Comparison of ENCODE assay signal across 23 cellular contexts in the genomic region with DNA sequence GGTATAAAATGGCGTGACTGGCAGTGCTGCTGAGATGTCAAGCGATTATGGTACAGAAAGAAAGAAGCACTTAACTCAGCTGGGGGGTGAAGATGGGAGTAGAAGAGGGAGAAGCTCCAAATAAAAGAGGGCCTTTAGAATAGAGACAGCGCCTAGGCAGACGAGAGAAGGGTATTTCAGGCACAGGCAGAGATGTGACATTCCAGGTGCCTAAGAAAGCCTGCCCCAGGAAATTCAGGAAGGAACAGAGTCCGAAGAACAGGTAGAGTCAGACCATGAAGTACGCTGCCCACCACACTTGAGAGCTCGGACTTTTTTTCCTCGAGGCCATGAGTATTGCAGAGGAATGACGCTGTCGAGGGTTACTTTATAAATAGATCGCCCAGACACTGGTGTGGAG.
DNase-seq lines count a peak whose midpoint lies in the region; ATAC-seq, FAIRE-seq and TF ChIP-seq lines count a peak whose summit lies in the region.
"Had no signal": no experiment of that assay in that cellular context is flagged by ENCODE, and none has a peak within 500 bp of the region (broad histone marks: within the 10 kb centered on the region; RNA-seq: fewer than 3 reads in every experiment).

No MANE protein-coding gene starts in this region.

- no peaks in the 10 kb centered on the region for H3K79me2 ChIP-seq in OCI-LY7 (ENCODE audit: insufficient read depth, low read depth, low read length)
- no peaks in the 10 kb centered on the region for H3K79me2 ChIP-seq in K562 (ENCODE audit: control insufficient read depth, insufficient read depth, low read length)

- TF ChIP-seq RAD21 in K562 (CRISPR knock-in tag; conservative IDR thresholded peaks at IDR 0.05 in 1 of 2, IDR thresholded peaks at IDR 0.05 in 1 of 2) = no peak

- no peak overlapping the region for H4K91ac ChIP-seq in neuronal stem cell (ENCODE audit: low read depth, low read length, poor library complexity)

- H3K36me3 ChIP-seq in OCI-LY7 (ENCODE audit: insufficient read depth, low read length) (no peaks in the 10 kb centered on the region), K562 (ENCODE audit: control insufficient read depth, insufficient read depth, low read length) (no peaks in the 10 kb centered on the region), neuronal stem cell (replicated peaks in 1 of 2; ENCODE audit: control insufficient read depth in 2 of 2, insufficient read depth in 2 of 2, low read length in 2 of 2) (no peaks in the 10 kb centered on the region), right atrium auricular region (no peaks in the 10 kb centered on the region)
- H3K36me3 ChIP-seq: BE2C; BLaER1 treated with 17β-estradiol and CSF1 and Interleukin-3, amounts not matched to agents 10 nM and 100 nM had no signal

- CTCF ChIA-PET in OCI-LY7 (lab: Charles Lee; ENCODE audit: unreplicated experiment) = no interaction called here
- CTCF ChIA-PET in K562 (lab: Yijun Ruan, JAX; ENCODE audit: low intra/inter-chr PET ratio) = interaction anchor here (0.7 kb wide), 1 partner anchor 749 kb away, joined by 3 read pairs; no protein-coding TSS in a partner anchor

- no peak overlapping the region for H3K14ac ChIP-seq in neuronal stem cell (ENCODE audit: low read length)

- H3K9me2 ChIP-seq in OCI-LY7 (ENCODE audit: insufficient read depth, low read length) = no peaks in the 10 kb centered on the region

- H3K27me3 ChIP-seq in K562 (ENCODE audit: control insufficient read depth in 2 of 2, insufficient read depth in 2 of 2, low read length in 2 of 2) (no peaks in the 10 kb centered on the region), neuronal stem cell (ENCODE audit: control insufficient read depth in 3 of 3, insufficient read depth in 3 of 3, low read depth in 1 of 3, low read length in 3 of 3) (peaks cover 0 to 5% (median 0%) of the 10 kb centered on the region in 3 experiments), right atrium auricular region (no peaks in the 10 kb centered on the region)
- H3K27me3 ChIP-seq: BE2C; BLaER1 treated with 17β-estradiol and CSF1 and Interleukin-3, amounts not matched to agents 10 nM and 100 nM had no signal

- H3K9ac ChIP-seq in K562 (ENCODE audit: insufficient read depth in 1 of 2, low read depth in 2 of 2, low read length in 2 of 2) (no peak overlapping the region), neuronal stem cell (ENCODE audit: low read depth, low read length, poor library complexity) (no peak overlapping the region)
- H3K9ac ChIP-seq: BLaER1 treated with 17β-estradiol and CSF1 and Interleukin-3, amounts not matched to agents 10 nM and 100 nM; GM23248 had no signal

- H2BK15ac ChIP-seq in neuronal stem cell (ENCODE audit: low read length) = no peak overlapping the region

- in situ Hi-C loops in K562 (cut with MboI) = no loop called here

- no peak for TF ChIP-seq EP300 in K562 (IDR thresholded peaks at IDR 0.05; ENCODE audit: low read length)

- no TSS peak for BruUV-seq in OCI-LY7 (replicated peaks; lab: Mats Ljungman, UMichigan)
- no TSS peak for BruUV-seq in K562 (replicated peaks; lab: Mats Ljungman, UMichigan)

- DNase-seq in ELF-1 (ENCODE audit: low read depth, low spot score) = peak; percentile 40
- no peak for DNase-seq in OCI-LY7 (ENCODE audit: low spot score)
- no peak for DNase-seq in K562 (ENCODE audit: extremely low read depth in 1 of 4, low spot score in 3 of 4)
- DNase-seq in neuronal stem cell (ENCODE audit: low spot score) = no peak
- no peak for DNase-seq in right atrium auricular region (ENCODE audit: low spot score)
- DNase-seq: AML-193; BE2C; CD4-positive, alpha-beta T cell; CD8-positive, alpha-beta memory T cell; DMS 273 treated with DMSO at 0.1 percent for 48 hours; DMS79; EL; GF-D8; GM23248; HCEC 1CT had no signal

- 39% methylated on average over 11 of the region's 11 CpGs for WGBS in K562 (ENCODE audit: insufficient coverage, low coverage, missing lambda C conversion rate)
- no CpG with 5 or more reads among the region's 11 CpGs for WGBS in neuronal stem cell (ENCODE audit: extremely low coverage in 2 of 2, insufficient read length in 2 of 2, insufficient replicate concordance in 1 of 2), 2 donors

- H2BK12ac ChIP-seq in neuronal stem cell (ENCODE audit: low read length) = no peak overlapping the region

- H3K4me3 ChIP-seq in OCI-LY7 (ENCODE audit: low read depth, low read length, poor library complexity, severe bottlenecking) = no peak overlapping the region
- H3K4me3 ChIP-seq in K562 = no peak overlapping the region
- H3K4me3 ChIP-seq in neuronal stem cell (ENCODE audit: low read length in 2 of 2) = no peak overlapping the region
- no peak overlapping the region for H3K4me3 ChIP-seq in right atrium auricular region
- H3K4me3 ChIP-seq: BLaER1 treated with 17β-estradiol and CSF1 and Interleukin-3, amounts not matched to agents 10 nM and 100 nM; GM23248 had no signal

- no peak overlapping the region for H3K23ac ChIP-seq in neuronal stem cell (ENCODE audit: low read depth, low read length, poor library complexity)

- no peak overlapping the region for H4K8ac ChIP-seq in neuronal stem cell (ENCODE audit: low read depth, low read length)

- H3K79me1 ChIP-seq in neuronal stem cell (ENCODE audit: low read depth, low read length) = no peaks in the 10 kb centered on the region

- H3K4me1 ChIP-seq in OCI-LY7 (ENCODE audit: insufficient read depth, low read length, poor library complexity, severe bottlenecking) = peaks cover 45% of the 10 kb centered on the region
- peaks cover 0 to 2% of the 10 kb centered on the region in 2 experiments; a peak in 3 of 5 replicates for H3K4me1 ChIP-seq in K562 (replicated peaks in 1 of 2; ENCODE audit: control insufficient read depth in 2 of 2, insufficient read depth in 2 of 2, low read length in 2 of 2)
- H3K4me1 ChIP-seq in neuronal stem cell (ENCODE audit: control insufficient read depth in 2 of 2, insufficient read depth in 1 of 2, low read depth in 1 of 2, low read length in 2 of 2) = peaks cover 0 to 4% of the 10 kb centered on the region in 2 donors
- H3K4me1 ChIP-seq in right atrium auricular region = no peaks in the 10 kb centered on the region
- H3K4me1 ChIP-seq: BE2C had no signal

- POLR2A ChIA-PET in OCI-LY7 (lab: Charles Lee) (no interaction called here), K562 (lab: Yijun Ruan, JAX) (no interaction called here)

- H3K27ac ChIP-seq in OCI-LY7 (ENCODE audit: low read depth, low read length, poor library complexity, severe bottlenecking) = no peak overlapping the region
- H3K27ac ChIP-seq in K562 (ENCODE audit: extremely low read depth, low read depth, low read length) = no peak overlapping the region
- H3K27ac ChIP-seq in neuronal stem cell (replicated peaks; ENCODE audit: low read length) = no peak overlapping the region
- H3K27ac ChIP-seq in right atrium auricular region = no peak overlapping the region
- H3K27ac ChIP-seq: 22Rv1; BLaER1 treated with 17β-estradiol and CSF1 and Interleukin-3, amounts not matched to agents 10 nM and 100 nM; GM23248 had no signal

- H2AFZ ChIP-seq in OCI-LY7 (ENCODE audit: low read length) (peak overlapping the region; percentile 23; the same call in 1 of the 2 replicates), K562 (ENCODE audit: low read depth, low read length) (peak overlapping the region; percentile 72), neuronal stem cell (ENCODE audit: low read length) (peak overlapping the region; percentile 0)
- H2AFZ ChIP-seq: GM23248 had no signal

- TF ChIP-seq CTCF in OCI-LY7 (conservative IDR thresholded peaks at IDR 0.05; ENCODE audit: low read length) = no peak
- TF ChIP-seq CTCF in K562 (IDR thresholded peaks at IDR 0.05 in 2 of 3, conservative IDR thresholded peaks at IDR 0.05 in 1 of 3; ENCODE audit: insufficient read depth in 2 of 3, low read depth in 1 of 3, low read length in 3 of 3) = no peak
- no peak for TF ChIP-seq CTCF in right atrium auricular region (IDR thresholded peaks at IDR 0.05)

- no peak for TF ChIP-seq POLR2A in K562 (conservative IDR thresholded peaks at IDR 0.05)

- ATAC-seq in K562 (no peak), HG03457 (IDR thresholded peaks at IDR 0.05; ENCODE audit: unreplicated experiment) (no peak), GM21360 (IDR thresholded peaks at IDR 0.05; ENCODE audit: unreplicated experiment) (no peak)

- no peak overlapping the region for H2AK5ac ChIP-seq in neuronal stem cell (ENCODE audit: low read depth, low read length)

- H3K9me3 ChIP-seq in OCI-LY7 (ENCODE audit: low read length) = no peaks in the 10 kb centered on the region; the same call in 1 of the 2 replicates
- no peaks in the 10 kb centered on the region for H3K9me3 ChIP-seq in K562 (replicated peaks; ENCODE audit: control insufficient read depth, insufficient read depth, low read depth, low read length)
- no peaks in the 10 kb centered on the region for H3K9me3 ChIP-seq in neuronal stem cell (replicated peaks in 1 of 2; ENCODE audit: control insufficient read depth in 2 of 2, insufficient read depth in 1 of 2, low read depth in 1 of 2, low read length in 2 of 2)
- H3K9me3 ChIP-seq in right atrium auricular region = no peaks in the 10 kb centered on the region
- H3K9me3 ChIP-seq: BE2C; BLaER1 treated with 17β-estradiol and CSF1 and Interleukin-3, amounts not matched to agents 10 nM and 100 nM had no signal

- H3K9me1 ChIP-seq in K562 (ENCODE audit: control insufficient read depth, insufficient read depth, low read length) = no peaks in the 10 kb centered on the region

- H4K20me1 ChIP-seq in OCI-LY7 (ENCODE audit: insufficient read depth, low read length) (no peaks in the 10 kb centered on the region), K562 (replicated peaks; ENCODE audit: control insufficient read depth, insufficient read depth, low read length) (no peaks in the 10 kb centered on the region)
- H4K20me1 ChIP-seq: BLaER1 treated with 17β-estradiol and CSF1 and Interleukin-3, amounts not matched to agents 10 nM and 100 nM had no signal

- FAIRE-seq in K562 (lab: Jason Lieb, UNC) = no peak
- FAIRE-seq: A204.1, D721Med, GM12891, H54 had no signal

- no peak overlapping the region for H2BK120ac ChIP-seq in neuronal stem cell (ENCODE audit: low read depth, low read length)

- no peak overlapping the region for H3K4ac ChIP-seq in neuronal stem cell (ENCODE audit: low read length)

- intact Hi-C loops in OCI-LY7 (cut with micrococcal nuclease; ENCODE audit: unreplicated experiment) = no loop called here
- intact Hi-C loops in K562 (cut with micrococcal nuclease) = no loop called here

- H3K18ac ChIP-seq in neuronal stem cell (ENCODE audit: low read length) = no peak overlapping the region

- H3K4me2 ChIP-seq in OCI-LY7 (ENCODE audit: low read length) (no peak overlapping the region), K562 (ENCODE audit: insufficient read depth, low read length) (no peak overlapping the region), neuronal stem cell (ENCODE audit: insufficient read depth, low read length, poor library complexity, severe bottlenecking) (no peak overlapping the region)

- no peak overlapping the region for H2BK5ac ChIP-seq in neuronal stem cell (ENCODE audit: low read length)

TF ChIP-seq in K562, 482 proteins besides CTCF, POLR2A, EP300 and RAD21 (continues in another document):
- no peak for TF ChIP-seq CBFA2T2 (conservative IDR thresholded peaks at IDR 0.05)
- TF ChIP-seq MCM2 (IDR thresholded peaks at IDR 0.05; ENCODE audit: low read depth) = no peak

Comparison
In these comparisons a context has a peak if more than half of its experiments do, and no peak if none do; other contexts are left out.
1. H2AFZ ChIP-seq: peak in every context shown above with its lines; median percentile 72 in K562; 23 in OCI-LY7; 0 in neuronal stem cell.